1 cellular context compared by ENCODE assay signal in the genomic region with DNA sequence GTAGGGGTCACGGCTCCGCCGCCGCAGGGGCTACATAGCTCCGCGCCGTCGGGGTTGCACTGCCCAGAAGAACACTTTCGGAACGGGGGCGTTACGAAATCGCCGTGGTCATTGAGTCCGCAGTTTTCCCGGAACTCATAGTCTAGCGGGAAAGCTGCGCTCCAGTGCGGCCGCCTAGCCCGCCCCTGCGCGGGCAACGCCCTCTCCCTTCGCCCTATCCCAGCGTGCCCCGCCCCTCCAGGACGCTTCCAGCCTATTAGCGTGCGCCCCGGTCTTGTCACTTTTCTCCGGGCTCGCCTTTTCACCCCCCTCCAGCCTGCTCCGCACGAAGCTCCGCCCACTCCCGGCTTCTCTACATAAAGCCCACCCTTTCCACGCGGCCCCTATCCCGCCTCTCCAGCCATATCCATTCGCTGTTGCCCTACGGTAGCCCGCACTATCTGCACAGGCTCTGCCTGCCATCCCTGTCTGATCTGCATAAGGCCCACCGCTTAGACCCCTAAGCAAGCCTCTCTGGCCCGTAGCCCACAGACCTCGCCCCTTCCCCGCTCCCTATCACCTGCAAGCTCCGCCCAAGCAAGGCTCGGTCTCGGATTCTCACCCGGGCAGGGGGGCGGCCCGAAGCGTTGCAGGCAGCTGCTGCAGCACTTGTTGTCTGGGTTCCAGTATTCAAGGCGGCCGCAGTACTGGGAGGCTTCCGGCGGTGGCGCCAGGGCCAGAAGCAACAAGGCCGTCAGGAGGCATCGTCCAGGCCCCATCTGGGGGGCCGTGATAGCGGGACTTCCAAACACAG.
TF ChIP-seq lines count a peak whose summit lies in the region.

No MANE protein-coding gene starts in this region.

TF ChIP-seq in HepG2, 621 proteins besides CTCF, POLR2A, EP300 and RAD21 (continued from another document and continues in another):
- TF ChIP-seq, protein P1, sequence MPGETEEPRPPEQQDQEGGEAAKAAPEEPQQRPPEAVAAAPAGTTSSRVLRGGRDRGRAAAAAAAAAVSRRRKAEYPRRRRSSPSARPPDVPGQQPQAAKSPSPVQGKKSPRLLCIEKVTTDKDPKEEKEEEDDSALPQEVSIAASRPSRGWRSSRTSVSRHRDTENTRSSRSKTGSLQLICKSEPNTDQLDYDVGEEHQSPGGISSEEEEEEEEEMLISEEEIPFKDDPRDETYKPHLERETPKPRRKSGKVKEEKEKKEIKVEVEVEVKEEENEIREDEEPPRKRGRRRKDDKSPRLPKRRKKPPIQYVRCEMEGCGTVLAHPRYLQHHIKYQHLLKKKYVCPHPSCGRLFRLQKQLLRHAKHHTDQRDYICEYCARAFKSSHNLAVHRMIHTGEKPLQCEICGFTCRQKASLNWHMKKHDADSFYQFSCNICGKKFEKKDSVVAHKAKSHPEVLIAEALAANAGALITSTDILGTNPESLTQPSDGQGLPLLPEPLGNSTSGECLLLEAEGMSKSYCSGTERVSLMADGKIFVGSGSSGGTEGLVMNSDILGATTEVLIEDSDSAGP (CRISPR knock-in tag; IDR thresholded peaks at IDR 0.05; ENCODE audit: borderline replicate concordance): peak; percentile 84; the same call in 1 of the 2 replicates
- TF ChIP-seq GMEB1 (CRISPR knock-in tag; IDR thresholded peaks at IDR 0.05; ENCODE audit: borderline replicate concordance) (peak; percentile 64), SIN3B (IDR thresholded peaks at IDR 0.05; ENCODE audit: low read length) (0 out of 2 replicates have a peak, but pooled peaks have one; percentile 63), IKZF1 (IDR thresholded peaks at IDR 0.05) (no peak), FOSL1 (CRISPR knock-in tag; IDR thresholded peaks at IDR 0.05; ENCODE audit: borderline replicate concordance) (no peak), ZNF737 (CRISPR knock-in tag; IDR thresholded peaks at IDR 0.05; ENCODE audit: borderline replicate concordance) (no peak), TBP (CRISPR knock-in tag; IDR thresholded peaks at IDR 0.05) (no peak), ETV5 (CRISPR knock-in tag; IDR thresholded peaks at IDR 0.05; ENCODE audit: borderline replicate concordance) (peak; percentile 60; the same call in 1 of the 2 replicates), ZNF816 (CRISPR knock-in tag; IDR thresholded peaks at IDR 0.05; ENCODE audit: borderline replicate concordance) (no peak), ELF3 (CRISPR knock-in tag; IDR thresholded peaks at IDR 0.05) (peak; percentile 52; the same call in 1 of the 2 replicates), ZBTB25 (CRISPR knock-in tag; IDR thresholded peaks at IDR 0.05) (peak; percentile 47; the same call in 1 of the 2 replicates), ETV6 (CRISPR knock-in tag; conservative IDR thresholded peaks at IDR 0.05) (no peak), MZF1 (CRISPR knock-in tag; IDR thresholded peaks at IDR 0.05; ENCODE audit: borderline replicate concordance) (no peak), BORCS8-MEF2B (CRISPR knock-in tag; IDR thresholded peaks at IDR 0.05) (peak; percentile 38; the same call in 1 of the 2 replicates), ZNF446 (CRISPR knock-in tag; IDR thresholded peaks at IDR 0.05) (no peak), MAZ (IDR thresholded peaks at IDR 0.05; ENCODE audit: borderline replicate concordance, low read depth, low read length) (peak; percentile 49; the same call in 1 of the 2 replicates), MAZ (CRISPR knock-in tag; IDR thresholded peaks at IDR 0.05; ENCODE audit: low read depth) (peak; percentile 79), YEATS4 (CRISPR knock-in tag; IDR thresholded peaks at IDR 0.05; ENCODE audit: borderline replicate concordance) (peak; percentile 52; the same call in 1 of the 2 replicates), YEATS2 (CRISPR knock-in tag; IDR thresholded peaks at IDR 0.05; ENCODE audit: borderline replicate concordance) (no peak), NCOA1 (CRISPR knock-in tag; IDR thresholded peaks at IDR 0.05) (no peak), HNRNPK (IDR thresholded peaks at IDR 0.05; ENCODE audit: low read depth, low read length, poor library complexity, severe bottlenecking) (no peak), SMAD9 (CRISPR knock-in tag; IDR thresholded peaks at IDR 0.05) (no peak), ZNF367 (CRISPR knock-in tag; IDR thresholded peaks at IDR 0.05; ENCODE audit: borderline replicate concordance) (no peak), ZNF75D (CRISPR knock-in tag; IDR thresholded peaks at IDR 0.05; ENCODE audit: borderline replicate concordance) (no peak), MLLT10 (CRISPR knock-in tag; IDR thresholded peaks at IDR 0.05) (no peak), REXO4 (CRISPR knock-in tag; IDR thresholded peaks at IDR 0.05; ENCODE audit: borderline replicate concordance) (no peak), KMT2A (CRISPR knock-in tag; IDR thresholded peaks at IDR 0.05) (0 out of 2 replicates have a peak, but pooled peaks have one; percentile 36), NFIB (CRISPR knock-in tag; IDR thresholded peaks at IDR 0.05; ENCODE audit: borderline replicate concordance) (no peak), ZNF609 (CRISPR knock-in tag; IDR thresholded peaks at IDR 0.05; ENCODE audit: borderline replicate concordance) (peak; percentile 30; the same call in 1 of the 2 replicates), ZNF33A (CRISPR knock-in tag; IDR thresholded peaks at IDR 0.05; ENCODE audit: borderline replicate concordance) (no peak), POLR2G (IDR thresholded peaks at IDR 0.05; ENCODE audit: low read depth, low read length) (peak; percentile 88), KDM5B (CRISPR knock-in tag; IDR thresholded peaks at IDR 0.05; ENCODE audit: borderline replicate concordance) (0 out of 2 replicates have a peak, but pooled peaks have one; percentile 8), ZNF562 (CRISPR knock-in tag; IDR thresholded peaks at IDR 0.05; ENCODE audit: borderline replicate concordance) (no peak), PITX1 (CRISPR knock-in tag; IDR thresholded peaks at IDR 0.05) (peak; percentile 50; the same call in 1 of the 2 replicates)
- TF ChIP-seq, protein P2, sequence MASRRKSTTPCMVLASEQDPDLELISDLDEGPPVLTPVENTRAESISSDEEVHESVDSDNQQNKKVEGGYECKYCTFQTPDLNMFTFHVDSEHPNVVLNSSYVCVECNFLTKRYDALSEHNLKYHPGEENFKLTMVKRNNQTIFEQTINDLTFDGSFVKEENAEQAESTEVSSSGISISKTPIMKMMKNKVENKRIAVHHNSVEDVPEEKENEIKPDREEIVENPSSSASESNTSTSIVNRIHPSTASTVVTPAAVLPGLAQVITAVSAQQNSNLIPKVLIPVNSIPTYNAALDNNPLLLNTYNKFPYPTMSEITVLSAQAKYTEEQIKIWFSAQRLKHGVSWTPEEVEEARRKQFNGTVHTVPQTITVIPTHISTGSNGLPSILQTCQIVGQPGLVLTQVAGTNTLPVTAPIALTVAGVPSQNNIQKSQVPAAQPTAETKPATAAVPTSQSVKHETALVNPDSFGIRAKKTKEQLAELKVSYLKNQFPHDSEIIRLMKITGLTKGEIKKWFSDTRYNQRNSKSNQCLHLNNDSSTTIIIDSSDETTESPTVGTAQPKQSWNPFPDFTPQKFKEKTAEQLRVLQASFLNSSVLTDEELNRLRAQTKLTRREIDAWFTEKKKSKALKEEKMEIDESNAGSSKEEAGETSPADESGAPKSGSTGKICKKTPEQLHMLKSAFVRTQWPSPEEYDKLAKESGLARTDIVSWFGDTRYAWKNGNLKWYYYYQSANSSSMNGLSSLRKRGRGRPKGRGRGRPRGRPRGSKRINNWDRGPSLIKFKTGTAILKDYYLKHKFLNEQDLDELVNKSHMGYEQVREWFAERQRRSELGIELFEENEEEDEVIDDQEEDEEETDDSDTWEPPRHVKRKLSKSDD (CRISPR knock-in tag; IDR thresholded peaks at IDR 0.05; ENCODE audit: low read depth): 0 out of 2 replicates have a peak, but pooled peaks have one; percentile 39
- TF ChIP-seq, protein P3, sequence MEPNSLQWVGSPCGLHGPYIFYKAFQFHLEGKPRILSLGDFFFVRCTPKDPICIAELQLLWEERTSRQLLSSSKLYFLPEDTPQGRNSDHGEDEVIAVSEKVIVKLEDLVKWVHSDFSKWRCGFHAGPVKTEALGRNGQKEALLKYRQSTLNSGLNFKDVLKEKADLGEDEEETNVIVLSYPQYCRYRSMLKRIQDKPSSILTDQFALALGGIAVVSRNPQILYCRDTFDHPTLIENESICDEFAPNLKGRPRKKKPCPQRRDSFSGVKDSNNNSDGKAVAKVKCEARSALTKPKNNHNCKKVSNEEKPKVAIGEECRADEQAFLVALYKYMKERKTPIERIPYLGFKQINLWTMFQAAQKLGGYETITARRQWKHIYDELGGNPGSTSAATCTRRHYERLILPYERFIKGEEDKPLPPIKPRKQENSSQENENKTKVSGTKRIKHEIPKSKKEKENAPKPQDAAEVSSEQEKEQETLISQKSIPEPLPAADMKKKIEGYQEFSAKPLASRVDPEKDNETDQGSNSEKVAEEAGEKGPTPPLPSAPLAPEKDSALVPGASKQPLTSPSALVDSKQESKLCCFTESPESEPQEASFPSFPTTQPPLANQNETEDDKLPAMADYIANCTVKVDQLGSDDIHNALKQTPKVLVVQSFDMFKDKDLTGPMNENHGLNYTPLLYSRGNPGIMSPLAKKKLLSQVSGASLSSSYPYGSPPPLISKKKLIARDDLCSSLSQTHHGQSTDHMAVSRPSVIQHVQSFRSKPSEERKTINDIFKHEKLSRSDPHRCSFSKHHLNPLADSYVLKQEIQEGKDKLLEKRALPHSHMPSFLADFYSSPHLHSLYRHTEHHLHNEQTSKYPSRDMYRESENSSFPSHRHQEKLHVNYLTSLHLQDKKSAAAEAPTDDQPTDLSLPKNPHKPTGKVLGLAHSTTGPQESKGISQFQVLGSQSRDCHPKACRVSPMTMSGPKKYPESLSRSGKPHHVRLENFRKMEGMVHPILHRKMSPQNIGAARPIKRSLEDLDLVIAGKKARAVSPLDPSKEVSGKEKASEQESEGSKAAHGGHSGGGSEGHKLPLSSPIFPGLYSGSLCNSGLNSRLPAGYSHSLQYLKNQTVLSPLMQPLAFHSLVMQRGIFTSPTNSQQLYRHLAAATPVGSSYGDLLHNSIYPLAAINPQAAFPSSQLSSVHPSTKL (CRISPR knock-in tag; IDR thresholded peaks at IDR 0.05): peak; percentile 11; the same call in 1 of the 2 replicates
- TF ChIP-seq, protein P4, sequence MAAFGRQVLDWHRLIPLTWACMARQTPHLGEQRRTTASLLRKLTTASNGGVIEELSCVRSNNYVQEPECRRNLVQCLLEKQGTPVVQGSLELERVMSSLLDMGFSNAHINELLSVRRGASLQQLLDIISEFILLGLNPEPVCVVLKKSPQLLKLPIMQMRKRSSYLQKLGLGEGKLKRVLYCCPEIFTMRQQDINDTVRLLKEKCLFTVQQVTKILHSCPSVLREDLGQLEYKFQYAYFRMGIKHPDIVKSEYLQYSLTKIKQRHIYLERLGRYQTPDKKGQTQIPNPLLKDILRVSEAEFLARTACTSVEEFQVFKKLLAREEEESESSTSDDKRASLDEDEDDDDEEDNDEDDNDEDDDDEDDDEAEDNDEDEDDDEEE (CRISPR knock-in tag; IDR thresholded peaks at IDR 0.05): no peak
